18 cellular contexts compared by ENCODE assay signal in the genomic region with DNA sequence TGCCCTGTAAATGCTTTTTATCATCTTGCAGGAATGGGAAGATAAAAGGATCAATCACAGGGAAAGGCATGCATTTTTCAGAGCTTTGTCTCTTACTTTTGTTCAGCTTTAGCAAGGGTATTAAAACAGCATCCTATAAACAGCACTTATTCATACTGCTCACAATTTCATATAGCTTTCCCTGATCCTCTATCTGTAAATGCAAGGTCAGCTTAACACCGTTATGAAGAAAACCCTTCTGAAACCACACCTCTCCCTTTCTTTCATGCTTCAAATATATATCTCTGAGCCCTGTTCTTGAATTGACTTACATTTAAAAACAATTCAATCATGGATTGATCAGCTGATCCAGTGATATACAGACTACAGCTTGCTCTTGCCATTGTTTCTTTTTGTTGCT.
"Had no signal": no experiment of that assay in that cellular context is flagged by ENCODE, and none has a peak within 500 bp of the region (broad histone marks: within the 10 kb centered on the region; RNA-seq: fewer than 3 reads in every experiment).

No MANE protein-coding gene starts in this region.

- H3K36me3 ChIP-seq: heart right ventricle, right atrium auricular region had no signal

- H3K4me1 Mint-ChIP-seq: naive thymus-derived CD4-positive, alpha-beta T cell had no signal

- H3K4me1 ChIP-seq: heart right ventricle, right atrium auricular region had no signal

- H3K27me3 Mint-ChIP-seq: naive thymus-derived CD4-positive, alpha-beta T cell; type B pancreatic cell had no signal

- H3K36me3 Mint-ChIP-seq: naive thymus-derived CD4-positive, alpha-beta T cell; type B pancreatic cell had no signal

- H3K27ac Mint-ChIP-seq: naive thymus-derived CD4-positive, alpha-beta T cell; nephron progenitor cell; type B pancreatic cell had no signal

- H3K9me3 ChIP-seq: heart right ventricle, right atrium auricular region had no signal

- DNase-seq: effector memory CD4-positive, alpha-beta T cell; heart right ventricle; hypothalamus; kidney glomerular epithelial cell; mesendoderm; naive thymus-derived CD4-positive, alpha-beta T cell; nephron progenitor cell; occipital lobe; posterior cingulate gyrus; small intestine; stimulated activated CD4-positive, alpha-beta T cell treated with anti-CD3 and anti-CD28 coated beads, Interleukin-2, amount 100 ng/mL, for 48 hours; stimulated activated naive CD4-positive, alpha-beta T cell treated with Interleukin-2 at 50 U/mL for 16 hours had no signal

- H3K4me3 ChIP-seq: heart right ventricle, right atrium auricular region had no signal

- H3K27ac ChIP-seq: heart right ventricle, right atrium auricular region had no signal

- H3K4me3 Mint-ChIP-seq: naive thymus-derived CD4-positive, alpha-beta T cell; nephron progenitor cell; type B pancreatic cell had no signal

- H3K27me3 ChIP-seq: heart right ventricle, right atrium auricular region had no signal

- H3K9me3 Mint-ChIP-seq: nephron progenitor cell, type B pancreatic cell had no signal

- FAIRE-seq: endometrium, frontal cortex, islet of Langerhans, small intestine, urothelium cell line had no signal
